ENCODE assay signal across 14 cellular contexts in genomic region chr12:2110127-2110526, GRCh38. TPM values are rescaled to one million over a fixed set of nuclear protein-coding genes. Genes with fewer than 3 reads are reported as not detected.
"Had no signal": no experiment of that assay in that cellular context is flagged by ENCODE, and none has a peak within 500 bp of the region (broad histone marks: within the 10 kb centered on the region; RNA-seq: fewer than 3 reads in every experiment).

No MANE protein-coding gene starts in this region.

- H3K4me1 ChIP-seq: psoas muscle, uterus had no signal

- H3K4me3 ChIP-seq: psoas muscle, uterus had no signal

- DNase-seq: effector memory CD4-positive, alpha-beta T cell; immature natural killer cell; mesendoderm; naive thymus-derived CD4-positive, alpha-beta T cell; nephron progenitor cell; psoas muscle; retina; small intestine; stimulated activated CD4-positive, alpha-beta T cell treated with anti-CD3 and anti-CD28 coated beads, Interleukin-12 subunit alpha, Interleukin-12 subunit beta, amount 100 ng/mL, for 4 hours; stimulated activated naive CD4-positive, alpha-beta T cell treated with Interleukin-2 at 50 U/mL for 16 hours had no signal

- H3K27me3 ChIP-seq: neutrophil, uterus had no signal

- H3K9me3 ChIP-seq: neutrophil, psoas muscle, uterus had no signal

- H3K36me3 ChIP-seq: neutrophil, uterus had no signal

- H3K27ac ChIP-seq: neutrophil, psoas muscle, uterus had no signal

- ATAC-seq: esophagus mucosa; naive thymus-derived CD4-positive, alpha-beta T cell; psoas muscle had no signal

RNA-seq across cellular contexts. Expression of gene CACNA1C, which starts 57.3 kb away (rescaled TPM):
- polyA plus RNA-seq: keratinocyte had no signal
